19 cellular contexts compared by ENCODE assay signal in the genomic region with DNA sequence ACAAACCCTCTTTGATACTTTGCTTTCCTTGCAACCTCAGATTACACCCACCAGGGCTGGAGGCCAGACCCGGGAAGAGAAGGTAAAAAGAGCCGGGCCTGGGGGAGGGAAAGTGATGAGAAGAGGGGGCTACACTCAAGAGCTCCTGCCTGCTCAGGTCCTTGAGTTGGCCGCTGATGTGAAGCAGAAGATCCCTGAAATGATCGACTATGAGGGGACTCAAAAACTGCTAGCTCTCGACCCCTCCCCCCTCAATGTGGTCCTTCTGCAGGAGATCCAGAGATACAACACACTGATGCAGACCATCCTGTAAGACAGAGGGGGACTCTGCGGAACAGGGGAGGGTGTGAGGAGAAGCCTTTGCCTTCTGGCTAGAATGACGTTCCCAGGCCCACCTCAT. TPM values are rescaled to one million over a fixed set of nuclear protein-coding genes. Genes with fewer than 3 reads are reported as not detected.
"Had no signal": no experiment of that assay in that cellular context is flagged by ENCODE, and none has a peak within 500 bp of the region (broad histone marks: within the 10 kb centered on the region; RNA-seq: fewer than 3 reads in every experiment).

No MANE protein-coding gene starts in this region.

- H3K27me3 ChIP-seq: dorsolateral prefrontal cortex, ovary, right lobe of liver, testis had no signal

- H3K27ac ChIP-seq: dorsolateral prefrontal cortex, ovary, right lobe of liver, testis, tibial artery had no signal

- DNase-seq: effector CD4-positive, alpha-beta T cell; kidney; midbrain; naive thymus-derived CD4-positive, alpha-beta T cell; nucleus accumbens; right lobe of liver; stimulated activated CD4-positive, alpha-beta T cell treated with anti-CD3 and anti-CD28 coated beads, Interleukin-4, amount 100 ng/mL, for 4 hours; stimulated activated naive CD8-positive, alpha-beta T cell treated with anti-CD3 and anti-CD28 coated beads, Interleukin-15, Interleukin-2, amounts not matched to agents 100 U/mL and 50 U/mL, for 24 hours; substantia nigra; testis had no signal

- H3K4me3 Mint-ChIP-seq: memory B cell; stimulated activated memory B cell treated with anti-CD40 and anti-IgM and Interleukin-4, amounts not matched to agents 10 μg/mL and 1 μg/mL and 100 μg/mL, for 72 hours; type B pancreatic cell had no signal

- H3K36me3 Mint-ChIP-seq: memory B cell; naive thymus-derived CD4-positive, alpha-beta T cell; stimulated activated memory B cell treated with anti-CD40 and anti-IgM and Interleukin-4, amounts not matched to agents 10 μg/mL and 1 μg/mL and 100 μg/mL, for 72 hours; type B pancreatic cell had no signal

- H3K27ac Mint-ChIP-seq: memory B cell; stimulated activated memory B cell treated with anti-CD40 and anti-IgM and Interleukin-4, amounts not matched to agents 10 μg/mL and 1 μg/mL and 100 μg/mL, for 72 hours; type B pancreatic cell had no signal

- ATAC-seq: left lobe of liver; naive thymus-derived CD4-positive, alpha-beta T cell; right lobe of liver; stimulated activated memory B cell treated with anti-CD40 and anti-IgM and Interleukin-4, amounts not matched to agents 10 μg/mL and 1 μg/mL and 100 μg/mL, for 72 hours; stimulated activated naive CD8-positive, alpha-beta T cell treated with anti-CD3 and anti-CD28 coated beads, Interleukin-15, Interleukin-2, amounts not matched to agents 100 U/mL and 50 U/mL, for 24 hours had no signal

- H3K36me3 ChIP-seq: ovary, right lobe of liver, tibial artery had no signal

- H3K9me3 ChIP-seq: ovary, right lobe of liver, testis, tibial artery had no signal

- H3K9me3 Mint-ChIP-seq: memory B cell; nephron; stimulated activated memory B cell treated with anti-CD40 and anti-IgM and Interleukin-4, amounts not matched to agents 10 μg/mL and 1 μg/mL and 100 μg/mL, for 72 hours; type B pancreatic cell had no signal

- H3K4me3 ChIP-seq: dorsolateral prefrontal cortex, lung, ovary, right lobe of liver, testis, tibial artery had no signal

RNA-seq across cellular contexts. Expression of a gene that starts 23.6 kb away (rescaled TPM):
- polyA plus RNA-seq: naive thymus-derived CD4-positive, alpha-beta T cell had no signal
